Comparison of ENCODE assay signal across 8 cellular contexts in genomic region chr15:101167791-101168462, GRCh38.
A peak's percentile ranks its signal among the peaks of the same experiment; 100 is the strongest.
DNase-seq lines count a peak whose midpoint lies in the region; ATAC-seq lines count a peak whose summit lies in the region.

No MANE protein-coding gene starts in this region.

- ATAC-seq in GM19438 (IDR thresholded peaks at IDR 0.05; ENCODE audit: low read depth, unreplicated experiment): peak; percentile 60
- no peak for ATAC-seq in HG02571 (IDR thresholded peaks at IDR 0.05; ENCODE audit: unreplicated experiment)

- DNase-seq in OCI-M1 (lab: John Stamatoyannopoulos, UW) (peak; percentile 88), activated T-helper 1 cell treated with Interleukin-2 at 50 U/mL for 16 hours (ENCODE audit: low read depth) (peak; percentile 38), germinal center (ENCODE audit: low spot score) (peak; percentile 22), pulmonary artery endothelial cell (ENCODE audit: low read depth, low spot score) (peak; percentile 92), NCI-H2171 (lab: John Stamatoyannopoulos, UW) (no peak), NCI-H2029 treated with DMSO at 0.1 percent for 48 hours (lab: John Stamatoyannopoulos, UW) (no peak)

Comparison
In these comparisons a context has a peak if more than half of its experiments do, and no peak if none do; other contexts are left out.
1. DNase-seq: peak in OCI-M1 (single experiment), activated T-helper 1 cell treated with Interleukin-2 at 50 U/mL for 16 hours (single experiment), germinal center (single experiment) and pulmonary artery endothelial cell (single experiment); none in NCI-H2171 (single experiment) and NCI-H2029 treated with DMSO at 0.1 percent for 48 hours (single experiment).